In the genomic region with DNA sequence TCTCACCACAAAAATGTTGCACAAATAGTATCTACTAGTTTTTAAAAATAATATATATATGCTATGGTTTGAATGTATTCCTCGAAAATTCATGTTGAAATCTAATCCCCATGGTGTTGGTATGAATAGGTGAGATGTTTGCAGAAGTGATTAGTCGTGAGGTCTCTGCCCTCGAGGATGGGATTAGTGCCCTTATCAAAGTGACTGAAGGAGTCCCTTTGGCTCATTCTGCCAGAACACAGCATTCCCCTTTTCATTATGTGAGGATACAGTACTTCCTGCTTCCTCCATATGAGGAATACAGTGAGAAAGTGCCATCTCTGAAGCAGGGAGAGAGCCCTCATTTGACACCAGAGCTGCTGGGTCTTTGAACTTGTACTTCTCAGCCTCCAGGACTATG, we compare ENCODE assay signal across 6 cellular contexts.
"Had no signal": no experiment of that assay in that cellular context is flagged by ENCODE, and none has a peak within 500 bp of the region (broad histone marks: within the 10 kb centered on the region; RNA-seq: fewer than 3 reads in every experiment).

No MANE protein-coding gene starts in this region.

- DNase-seq: H9, HCEC 1CT, IMR-90, KG1 had no signal

- H3K4me2 ChIP-seq: GM23338 had no signal

- H3K4me3 ChIP-seq: GM23338, K562 had no signal
